ENCODE assay signal across 26 cellular contexts in the genomic region with DNA sequence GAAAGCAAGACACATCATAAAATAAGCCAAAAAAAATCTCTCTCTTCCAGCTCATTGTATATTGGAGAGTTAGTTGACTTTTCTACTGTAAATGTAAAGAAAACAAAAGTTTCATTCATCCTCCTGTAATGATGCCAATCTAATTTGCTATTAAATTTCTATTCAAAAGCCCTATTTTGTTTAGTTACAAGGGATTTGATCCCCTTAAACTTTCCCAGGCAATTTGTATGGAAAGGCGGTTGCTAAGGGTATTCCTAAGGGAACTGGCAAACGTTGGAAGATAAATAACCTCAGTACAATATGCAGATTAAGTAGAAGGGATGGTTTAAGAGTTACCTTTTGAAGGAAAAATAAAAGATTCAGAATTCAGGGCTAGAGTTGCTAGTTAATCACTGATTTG.
"Had no signal": no experiment of that assay in that cellular context is flagged by ENCODE, and none has a peak within 500 bp of the region (broad histone marks: within the 10 kb centered on the region; RNA-seq: fewer than 3 reads in every experiment).

No MANE protein-coding gene starts in this region.

- H3K27me3 ChIP-seq: ascending aorta, MG63 had no signal

- H3K36me3 ChIP-seq: ascending aorta, MG63 had no signal

- H3K4me2 ChIP-seq: KMS-11 had no signal

- H3K27me3 Mint-ChIP-seq: activated B cell treated with CpG ODN at 0.5 μM for 24 hours; activated CD4-positive, alpha-beta T cell treated with anti-CD3 and anti-CD28 coated beads, Interleukin-2, amount 10 ng/mL, durations not matched to agents 24 days and 14 days; activated CD8-positive, alpha-beta memory T cell treated with anti-CD3 and anti-CD28 coated beads, Interleukin-2, amount 10 ng/mL, durations not matched to agents 7 days and 5 days; activated naive CD8-positive, alpha-beta T cell treated with anti-CD3 and anti-CD28 coated beads, Interleukin-2, amount 50 U/mL, for 24 hours; activated T-cell treated with anti-CD3 and anti-CD28 coated beads, Interleukin-2, amount 50 U/mL, for 24 hours; brain; central memory CD8-positive, alpha-beta T cell; T-helper 17 cell had no signal

- H3K27ac Mint-ChIP-seq: activated B cell treated with CpG ODN at 0.5 μM for 24 hours; activated CD4-positive, alpha-beta T cell treated with anti-CD3 and anti-CD28 coated beads, Interleukin-2, amount 10 ng/mL, durations not matched to agents 24 days and 14 days; activated CD8-positive, alpha-beta memory T cell treated with anti-CD3 and anti-CD28 coated beads, Interleukin-2, amount 10 ng/mL, durations not matched to agents 7 days and 5 days; activated naive CD8-positive, alpha-beta T cell treated with anti-CD3 and anti-CD28 coated beads, Interleukin-2, amount 50 U/mL, for 24 hours; activated T-cell treated with anti-CD3 and anti-CD28 coated beads, Interleukin-2, amount 50 U/mL, for 24 hours; T-helper 17 cell had no signal

- DNase-seq: activated B cell treated with CpG ODN at 0.5 μM for 24 hours; activated CD4-positive, alpha-beta T cell treated with anti-CD3 and anti-CD28 coated beads for 1 hour; activated CD4-positive, alpha-beta T cell treated with anti-CD3 and anti-CD28 coated beads, Interleukin-2, amount 10 ng/mL, durations not matched to agents 24 days and 14 days; activated CD4-positive, alpha-beta T cell treated with anti-CD3 and anti-CD28 coated beads, Interleukin-2, amount 50 U/mL, for 48 hours; activated CD8-positive, alpha-beta memory T cell treated with anti-CD3 and anti-CD28 coated beads, Interleukin-2, amount 10 ng/mL, durations not matched to agents 7 days and 5 days; activated effector memory CD4-positive, alpha-beta T cell treated with anti-CD3 and anti-CD28 coated beads, Interleukin-2, amount 50 U/mL, for 16 hours; activated naive CD4-positive, alpha-beta T cell treated with Interleukin-2 at 50 U/mL for 16 hours; activated naive CD8-positive, alpha-beta T cell treated with anti-CD3 and anti-CD28 coated beads, Interleukin-2, amount 50 U/mL, for 24 hours; activated T-cell treated with anti-CD3 and anti-CD28 coated beads, Interleukin-2, amount 50 U/mL, for 24 hours; amniotic stem cell; cortex of kidney; MG63; MV-4-11; NCI-H1105 treated with DMSO at 0.1 percent for 48 hours; NCI-H1436 treated with DMSO at 0.1 percent for 48 hours; NCI-H187 treated with DMSO at 0.1 percent for 48 hours; NCI-H2107; NCI-H524; NCI-H82; T-helper 17 cell; T1000 had no signal

- H3K4me1 Mint-ChIP-seq: activated CD4-positive, alpha-beta T cell treated with anti-CD3 and anti-CD28 coated beads, Interleukin-2, amount 10 ng/mL, durations not matched to agents 24 days and 14 days; activated CD8-positive, alpha-beta memory T cell treated with anti-CD3 and anti-CD28 coated beads, Interleukin-2, amount 10 ng/mL, durations not matched to agents 7 days and 5 days; central memory CD8-positive, alpha-beta T cell had no signal

- H3K9me3 ChIP-seq: ascending aorta, MG63 had no signal

- H3K9me3 Mint-ChIP-seq: activated B cell treated with CpG ODN at 0.5 μM for 24 hours; activated CD4-positive, alpha-beta T cell treated with anti-CD3 and anti-CD28 coated beads, Interleukin-2, amount 10 ng/mL, durations not matched to agents 24 days and 14 days; activated naive CD4-positive, alpha-beta T cell treated with anti-CD3 and anti-CD28 coated beads, Interleukin-2, amount 50 U/mL, for 72 hours; activated naive CD8-positive, alpha-beta T cell treated with anti-CD3 and anti-CD28 coated beads, Interleukin-2, amount 50 U/mL, for 24 hours; activated T-cell treated with anti-CD3 and anti-CD28 coated beads, Interleukin-2, amount 50 U/mL, for 24 hours; central memory CD8-positive, alpha-beta T cell had no signal

- H3K27ac ChIP-seq: ascending aorta, KMS-11 had no signal

- H3K9ac ChIP-seq: KMS-11 had no signal

- H3K4me3 ChIP-seq: ascending aorta, MG63 had no signal

- H3K4me3 Mint-ChIP-seq: activated B cell treated with CpG ODN at 0.5 μM for 24 hours; activated CD4-positive, alpha-beta T cell treated with anti-CD3 and anti-CD28 coated beads, Interleukin-2, amount 10 ng/mL, durations not matched to agents 24 days and 14 days; activated CD8-positive, alpha-beta memory T cell treated with anti-CD3 and anti-CD28 coated beads, Interleukin-2, amount 10 ng/mL, durations not matched to agents 7 days and 5 days; activated naive CD8-positive, alpha-beta T cell treated with anti-CD3 and anti-CD28 coated beads, Interleukin-2, amount 50 U/mL, for 24 hours; activated T-cell treated with anti-CD3 and anti-CD28 coated beads, Interleukin-2, amount 50 U/mL, for 24 hours; brain; central memory CD8-positive, alpha-beta T cell; T-helper 17 cell had no signal

- H3K36me3 Mint-ChIP-seq: brain had no signal
